Comparison of ENCODE assay signal across 16 cellular contexts in genomic region chrX:19795289-19795688, GRCh38.
DNase-seq lines count a peak whose midpoint lies in the region; ATAC-seq and TF ChIP-seq lines count a peak whose summit lies in the region.
"Had no signal": no experiment of that assay in that cellular context is flagged by ENCODE, and none has a peak within 500 bp of the region (broad histone marks: within the 10 kb centered on the region; RNA-seq: fewer than 3 reads in every experiment).

No MANE protein-coding gene starts in this region.

- intact Hi-C loops in esophagus squamous epithelium (cut with DNase I) = no loop called here

- no peaks in the 10 kb centered on the region for H3K9me3 ChIP-seq in esophagus squamous epithelium
- H3K9me3 ChIP-seq: sigmoid colon, thyroid gland had no signal

- no peaks in the 10 kb centered on the region for H3K27me3 ChIP-seq in esophagus squamous epithelium
- H3K27me3 ChIP-seq: sigmoid colon, thyroid gland had no signal

- CTCF ChIA-PET in RWPE1 (lab: Yijun Ruan, JAX) = no interaction called here

- TF ChIP-seq POLR2A in esophagus squamous epithelium (IDR thresholded peaks at IDR 0.05) = no peak

- H3K36me3 Mint-ChIP-seq in stimulated activated naive CD8-positive, alpha-beta T cell treated with anti-CD3 and anti-CD28 coated beads, Interleukin-15, Interleukin-2, amounts not matched to agents 100 ng/mL and 50 ng/mL, for 24 hours (ENCODE audit: low read depth) = peaks cover 7% of the 10 kb centered on the region
- H3K36me3 Mint-ChIP-seq in central memory CD8-positive, alpha-beta T cell (ENCODE audit: insufficient read depth) = peaks cover 13% of the 10 kb centered on the region
- H3K36me3 Mint-ChIP-seq: mesothelial cell of epicardium had no signal

- H3K4me1 Mint-ChIP-seq in stimulated activated naive CD8-positive, alpha-beta T cell treated with anti-CD3 and anti-CD28 coated beads, Interleukin-15, Interleukin-2, amounts not matched to agents 100 ng/mL and 50 ng/mL, for 24 hours (ENCODE audit: low read depth) = peaks cover 87% of the 10 kb centered on the region
- peaks cover 50% of the 10 kb centered on the region for H3K4me1 Mint-ChIP-seq in central memory CD8-positive, alpha-beta T cell

- WGBS in esophagus squamous epithelium, 2 donors = 57 to 67% methylated on average over 5 to 6 of the region's 6 CpGs

- no peaks in the 10 kb centered on the region for H3K9me3 Mint-ChIP-seq in stimulated activated naive CD8-positive, alpha-beta T cell treated with anti-CD3 and anti-CD28 coated beads, Interleukin-15, Interleukin-2, amounts not matched to agents 100 ng/mL and 50 ng/mL, for 24 hours
- no peaks in the 10 kb centered on the region for H3K9me3 Mint-ChIP-seq in central memory CD8-positive, alpha-beta T cell

- no peak for ATAC-seq in stimulated activated naive CD8-positive, alpha-beta T cell treated with anti-CD3 and anti-CD28 coated beads, Interleukin-15, Interleukin-2, amounts not matched to agents 100 U/mL and 50 U/mL, for 24 hours
- ATAC-seq in central memory CD8-positive, alpha-beta T cell (replicated peaks; ENCODE audit: extremely low read depth, poor library complexity, severe bottlenecking) = no peak

- no peaks in the 10 kb centered on the region for H3K27me3 Mint-ChIP-seq in stimulated activated naive CD8-positive, alpha-beta T cell treated with anti-CD3 and anti-CD28 coated beads, Interleukin-15, Interleukin-2, amounts not matched to agents 100 ng/mL and 50 ng/mL, for 24 hours
- no peaks in the 10 kb centered on the region for H3K27me3 Mint-ChIP-seq in central memory CD8-positive, alpha-beta T cell

- peak overlapping the region; percentile 61 for H3K4me3 Mint-ChIP-seq in stimulated activated naive CD8-positive, alpha-beta T cell treated with anti-CD3 and anti-CD28 coated beads, Interleukin-15, Interleukin-2, amounts not matched to agents 100 ng/mL and 50 ng/mL, for 24 hours
- H3K4me3 Mint-ChIP-seq in central memory CD8-positive, alpha-beta T cell = peak overlapping the region; percentile 94
- H3K4me3 Mint-ChIP-seq: H9, mesothelial cell of epicardium had no signal

- peak overlapping the region; percentile 97 for H3K27ac Mint-ChIP-seq in stimulated activated naive CD8-positive, alpha-beta T cell treated with anti-CD3 and anti-CD28 coated beads, Interleukin-15, Interleukin-2, amounts not matched to agents 100 ng/mL and 50 ng/mL, for 24 hours
- peak overlapping the region; percentile 94 for H3K27ac Mint-ChIP-seq in central memory CD8-positive, alpha-beta T cell (ENCODE audit: low read depth)
- H3K27ac Mint-ChIP-seq: mesothelial cell of epicardium had no signal

- POLR2A ChIA-PET in RWPE1 (lab: Yijun Ruan, JAX; ENCODE audit: low non-redundant PET) = no interaction called here

- H3K4me3 ChIP-seq in esophagus squamous epithelium = no peak overlapping the region
- H3K4me3 ChIP-seq: sigmoid colon, thyroid gland had no signal

- no peaks in the 10 kb centered on the region for H3K36me3 ChIP-seq in esophagus squamous epithelium
- H3K36me3 ChIP-seq: sigmoid colon, thyroid gland had no signal

- H3K27ac ChIP-seq in RWPE1 (no peak overlapping the region), substantia nigra (ENCODE audit: low read depth, low read length, poor library complexity, severe bottlenecking) (no peak overlapping the region), esophagus squamous epithelium (no peak overlapping the region)
- H3K27ac ChIP-seq: sigmoid colon, thyroid gland had no signal

- no peak for TF ChIP-seq CTCF in RWPE1 (conservative IDR thresholded peaks at IDR 0.05; ENCODE audit: low read depth)
- TF ChIP-seq CTCF in esophagus squamous epithelium (IDR thresholded peaks at IDR 0.05) = no peak

- H3K4me1 ChIP-seq in esophagus squamous epithelium = no peaks in the 10 kb centered on the region

- DNase-seq in stimulated activated naive CD8-positive, alpha-beta T cell treated with anti-CD3 and anti-CD28 coated beads, Interleukin-15, Interleukin-2, amounts not matched to agents 100 U/mL and 50 U/mL, for 24 hours = no peak
- DNase-seq in NOMO-1 treated with dmso at 0.1 percent for 144 hours (lab: John Stamatoyannopoulos, UW; ENCODE audit: unreplicated experiment) (peak; percentile 85), DMS53 (lab: John Stamatoyannopoulos, UW) (no peak), RWPE1 (ENCODE audit: low spot score) (no peak), substantia nigra (lab: John Stamatoyannopoulos, UW) (no peak), esophagus squamous epithelium (lab: John Stamatoyannopoulos, UW) (no peak)
- no peak for DNase-seq in central memory CD8-positive, alpha-beta T cell (ENCODE audit: low spot score in 2 of 2)
- DNase-seq: H9; hippocampal formation; NCI-H146; SHP77; sigmoid colon; stimulated activated CD4-positive, alpha-beta T cell treated with anti-CD3 and anti-CD28 coated beads, Interleukin-1b, Interleukin-23, amount 100 ng/mL, for 48 hours; thyroid gland had no signal
